ENCODE assay signal across 18 cellular contexts in genomic region chr14:79328863-79329262, GRCh38.
"Had no signal": no experiment of that assay in that cellular context is flagged by ENCODE, and none has a peak within 500 bp of the region (broad histone marks: within the 10 kb centered on the region; RNA-seq: fewer than 3 reads in every experiment).

No MANE protein-coding gene starts in this region.

- H3K4me1 ChIP-seq: thyroid gland had no signal

- FAIRE-seq: keratinocyte, TTC549 had no signal

- H3K36me3 ChIP-seq: esophagus muscularis mucosa, thyroid gland had no signal

- H3K4me3 ChIP-seq: esophagus muscularis mucosa, lung, thyroid gland had no signal

- H3K27ac ChIP-seq: esophagus muscularis mucosa, thyroid gland had no signal

- ATAC-seq: natural killer cell treated with Interleukin-12 subunit alpha and Interleukin-12 subunit beta and Interleukin-15 and Interleukin-18, amount 100 ng/mL, for 72 hours; stimulated activated naive B cell treated with anti-CD40 and anti-IgM and Interleukin-4, amounts not matched to agents 10 μg/mL and 1 μg/mL and 100 μg/mL, for 72 hours had no signal

- H3K9me3 ChIP-seq: esophagus muscularis mucosa, thyroid gland had no signal

- DNase-seq: activated B cell treated with CpG ODN at 0.5 μM for 24 hours; activated CD4-positive, alpha-beta memory T cell treated with anti-CD3 and anti-CD28 coated beads for 36 hours; activated CD4-positive, alpha-beta T cell treated with anti-CD3 and anti-CD28 coated beads for 4 hours; activated naive CD8-positive, alpha-beta T cell treated with anti-CD3 and anti-CD28 coated beads for 36 hours; activated T-cell treated with anti-CD3 and anti-CD28 coated beads for 4 hours; amniotic stem cell; cortex of kidney; effector CD8-positive, alpha-beta T cell; foreskin fibroblast; hippocampal formation; nucleus accumbens; stimulated activated naive B cell treated with anti-CD40 and anti-IgM and Interleukin-4, amounts not matched to agents 10 μg/mL and 1 μg/mL and 100 μg/mL, for 72 hours; thyroid gland had no signal

- H3K27me3 ChIP-seq: esophagus muscularis mucosa, thyroid gland had no signal
